In genomic region chr22:48235744-48236143, GRCh38 we compare ENCODE assay signal across 22 cellular contexts.
"Had no signal": no experiment of that assay in that cellular context is flagged by ENCODE, and none has a peak within 500 bp of the region (broad histone marks: within the 10 kb centered on the region; RNA-seq: fewer than 3 reads in every experiment).

No MANE protein-coding gene starts in this region.

- H3K4me3 ChIP-seq: MG63, PC-9, Peyer's patch, SJCRH30 had no signal

- H3K4me1 ChIP-seq: Peyer's patch, SJCRH30 had no signal

- H3K9me3 ChIP-seq: Peyer's patch had no signal

- H3K27me3 ChIP-seq: MG63, Peyer's patch had no signal

- H3K27ac ChIP-seq: PC-9, Peyer's patch, SJCRH30 had no signal

- H3K36me3 ChIP-seq: MG63, Peyer's patch, SJCRH30 had no signal

- DNase-seq: IMR-90, Karpas-422, KG1, MG63, NCI-H1092, NCI-H1105 treated with DMSO at 0.1 percent for 48 hours, NCI-H1417 treated with DMSO at 0.1 percent for 48 hours, NCI-H146, NCI-H1930, NCI-H2081, NCI-H2107, NCI-H2227 treated with DMSO at 0.1 percent for 48 hours, NCI-H524, NCI-H526 treated with DMSO at 0.1 percent for 48 hours, NCI-H748 treated with DMSO at 0.1 percent for 48 hours, OCI-M1, PC-9, Peyer's patch, SHP77 treated with DMSO at 0.1 percent for 48 hours, SJCRH30 had no signal

- ATAC-seq: Right ventricle myocardium inferior, SK-N-SH treated with all-trans-retinoic acid at 6 μM for 48 hours had no signal
